Comparison of ENCODE assay signal across 10 cellular contexts in genomic region chr17:14205992-14206461, GRCh38. TPM values are rescaled to one million over a fixed set of nuclear protein-coding genes. Genes with fewer than 3 reads are reported as not detected.
DNase-seq lines count a peak whose midpoint lies in the region; ATAC-seq, FAIRE-seq and TF ChIP-seq lines count a peak whose summit lies in the region.
"Had no signal": no experiment of that assay in that cellular context is flagged by ENCODE, and none has a peak within 500 bp of the region (broad histone marks: within the 10 kb centered on the region; RNA-seq: fewer than 3 reads in every experiment).

No MANE protein-coding gene starts in this region.

- no peak overlapping the region for H3K4me3 Mint-ChIP-seq in activated naive CD8-positive, alpha-beta T cell treated with anti-CD3 and anti-CD28 coated beads for 36 hours
- H3K4me3 Mint-ChIP-seq in neural crest cell: no peak overlapping the region

- TF ChIP-seq CTCF in neural crest cell (conservative IDR thresholded peaks at IDR 0.05) (no peak), vagina (IDR thresholded peaks at IDR 0.05) (no peak)

- no peak overlapping the region for H3K27ac ChIP-seq in vagina
- H3K27ac ChIP-seq: BLaER1 had no signal

- peaks cover 0 to 20% of the 10 kb centered on the region in 2 donors for H3K36me3 ChIP-seq in vagina

- H3K9me3 Mint-ChIP-seq in activated naive CD8-positive, alpha-beta T cell treated with anti-CD3 and anti-CD28 coated beads for 36 hours: peaks cover 2% of the 10 kb centered on the region
- H3K9me3 Mint-ChIP-seq in neural crest cell: peaks cover 5% of the 10 kb centered on the region

- no peak for ATAC-seq in HG02678 (IDR thresholded peaks at IDR 0.05; ENCODE audit: unreplicated experiment)

- H3K4me1 Mint-ChIP-seq in activated naive CD8-positive, alpha-beta T cell treated with anti-CD3 and anti-CD28 coated beads for 36 hours: peaks cover 60% of the 10 kb centered on the region
- H3K4me1 Mint-ChIP-seq in neural crest cell: peaks cover 12% of the 10 kb centered on the region

- H3K27ac Mint-ChIP-seq in activated naive CD8-positive, alpha-beta T cell treated with anti-CD3 and anti-CD28 coated beads for 36 hours: no peak overlapping the region
- H3K27ac Mint-ChIP-seq in neural crest cell (ENCODE audit: unreplicated experiment): peak overlapping the region; percentile 52

- peak; percentile 25 for DNase-seq in ACHN
- DNase-seq in SW480 (ENCODE audit: low spot score): peak; percentile 97
- DNase-seq in activated naive CD8-positive, alpha-beta T cell treated with anti-CD3 and anti-CD28 coated beads for 36 hours: peak; percentile 39
- DNase-seq in neural crest cell (ENCODE audit: low read depth, low spot score): no peak
- DNase-seq in HTR-8/SVneo (ENCODE audit: insufficient read length, low spot score): no peak
- DNase-seq in vagina (ENCODE audit: extremely low spot score in 2 of 2): no peak
- no peak for DNase-seq in hippocampal formation (lab: John Stamatoyannopoulos, UW)
- DNase-seq: amniotic stem cell had no signal

- in situ Hi-C loops in ACHN (cut with HindIII; ENCODE audit: low pct_ligation_motif_present, low pct_unique_long_range_greater_than_20kb, low sequenced_read_pairs): no loop called here

- peaks cover 12% of the 10 kb centered on the region for H3K4me1 ChIP-seq in vagina
- H3K4me1 ChIP-seq: BLaER1 had no signal

- no peaks in the 10 kb centered on the region for H3K9me3 ChIP-seq in vagina

- no peak for TF ChIP-seq POLR2A in vagina (IDR thresholded peaks at IDR 0.05)

- no peak overlapping the region for H3K4me3 ChIP-seq in vagina
- H3K4me3 ChIP-seq: BLaER1 had no signal

- H3K36me3 Mint-ChIP-seq in activated naive CD8-positive, alpha-beta T cell treated with anti-CD3 and anti-CD28 coated beads for 36 hours: peaks cover 44% of the 10 kb centered on the region
- H3K36me3 Mint-ChIP-seq in neural crest cell (ENCODE audit: low read depth): peaks cover 21% of the 10 kb centered on the region

- H3K27me3 Mint-ChIP-seq in activated naive CD8-positive, alpha-beta T cell treated with anti-CD3 and anti-CD28 coated beads for 36 hours: no peaks in the 10 kb centered on the region
- no peaks in the 10 kb centered on the region for H3K27me3 Mint-ChIP-seq in neural crest cell (ENCODE audit: low read depth)

- no peaks in the 10 kb centered on the region for H3K27me3 ChIP-seq in vagina
- H3K27me3 ChIP-seq: BLaER1 had no signal

- FAIRE-seq in HTR-8/SVneo (lab: Jason Lieb, UNC): no peak

- intact Hi-C loops in vagina (cut with DNase I): no loop called here

RNA-seq across cellular contexts. Expression of gene CDRT15, which starts 30.6 kb away (rescaled TPM):
- not detected for total RNA-seq in activated naive CD8-positive, alpha-beta T cell treated with anti-CD3 and anti-CD28 coated beads for 36 hours
- total RNA-seq in neural crest cell (not detected in 2 replicates), vagina (not detected)

Comparison
In these comparisons a context has a peak if more than half of its experiments do, and no peak if none do; other contexts are left out.
1. DNase-seq: peak in ACHN (single experiment), SW480 (single experiment) and activated naive CD8-positive, alpha-beta T cell treated with anti-CD3 and anti-CD28 coated beads for 36 hours (single experiment); none in neural crest cell (single experiment), HTR-8/SVneo (single experiment), vagina (0 of 2) and hippocampal formation (0 of 2).